1 cellular context compared by ENCODE assay signal in the genomic region with DNA sequence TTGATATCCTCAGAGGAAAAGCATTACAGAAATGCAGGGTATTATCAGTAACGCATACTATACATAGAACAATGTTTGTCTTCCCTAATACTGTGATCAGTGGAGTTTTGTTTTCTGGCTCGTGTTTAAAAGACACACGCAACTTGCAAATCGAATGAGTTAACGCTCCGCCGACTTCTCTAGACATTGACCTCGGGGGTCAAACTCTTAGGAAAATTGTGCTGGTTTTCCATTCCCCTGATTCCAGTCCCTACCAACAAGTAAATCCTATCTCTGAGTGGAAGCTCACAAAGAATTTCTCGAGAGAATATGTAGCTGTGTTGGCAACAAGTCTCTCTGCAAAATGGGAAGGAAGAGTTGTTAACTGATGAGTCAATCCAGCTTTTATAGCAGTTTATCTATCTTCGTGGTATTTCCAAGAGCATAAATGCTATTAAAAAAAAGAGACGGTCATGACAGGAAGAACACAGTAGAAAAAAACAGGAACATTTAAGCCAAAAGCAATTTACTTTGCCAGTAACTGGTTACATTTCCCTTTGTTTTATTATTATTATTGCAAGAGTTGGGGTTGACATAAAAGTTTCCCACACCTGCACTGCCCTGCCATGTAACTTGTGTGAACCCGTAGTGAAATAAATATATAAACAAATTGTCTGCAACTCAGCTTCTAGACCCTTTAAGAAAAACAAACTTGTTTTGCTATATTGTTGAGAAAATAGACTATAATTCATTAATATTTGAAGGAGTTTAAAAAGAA.
A peak's percentile ranks its signal among the peaks of the same experiment; 100 is the strongest.
TF ChIP-seq lines count a peak whose summit lies in the region.

No MANE protein-coding gene starts in this region.

TF ChIP-seq in HepG2, 621 proteins besides CTCF, POLR2A, EP300 and RAD21 (continued from another document):
- no peak for TF ChIP-seq RBFOX2 (IDR thresholded peaks at IDR 0.05; ENCODE audit: low read depth, low read length)
- no peak; the same call in 1 of the 2 replicates for TF ChIP-seq SMAD3 (CRISPR knock-in tag; IDR thresholded peaks at IDR 0.05)
- TF ChIP-seq, protein P1, sequence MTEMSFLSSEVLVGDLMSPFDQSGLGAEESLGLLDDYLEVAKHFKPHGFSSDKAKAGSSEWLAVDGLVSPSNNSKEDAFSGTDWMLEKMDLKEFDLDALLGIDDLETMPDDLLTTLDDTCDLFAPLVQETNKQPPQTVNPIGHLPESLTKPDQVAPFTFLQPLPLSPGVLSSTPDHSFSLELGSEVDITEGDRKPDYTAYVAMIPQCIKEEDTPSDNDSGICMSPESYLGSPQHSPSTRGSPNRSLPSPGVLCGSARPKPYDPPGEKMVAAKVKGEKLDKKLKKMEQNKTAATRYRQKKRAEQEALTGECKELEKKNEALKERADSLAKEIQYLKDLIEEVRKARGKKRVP (CRISPR knock-in tag; IDR thresholded peaks at IDR 0.05): peak in 1 of 2 experiments; percentile 43; a peak in 1 of 4 replicates
- TF ChIP-seq TARDBP (CRISPR knock-in tag; IDR thresholded peaks at IDR 0.05): no peak
- TF ChIP-seq ZNF652 (CRISPR knock-in tag; IDR thresholded peaks at IDR 0.05; ENCODE audit: borderline replicate concordance, low read depth): peak; percentile 79
- TF ChIP-seq, protein P2, sequence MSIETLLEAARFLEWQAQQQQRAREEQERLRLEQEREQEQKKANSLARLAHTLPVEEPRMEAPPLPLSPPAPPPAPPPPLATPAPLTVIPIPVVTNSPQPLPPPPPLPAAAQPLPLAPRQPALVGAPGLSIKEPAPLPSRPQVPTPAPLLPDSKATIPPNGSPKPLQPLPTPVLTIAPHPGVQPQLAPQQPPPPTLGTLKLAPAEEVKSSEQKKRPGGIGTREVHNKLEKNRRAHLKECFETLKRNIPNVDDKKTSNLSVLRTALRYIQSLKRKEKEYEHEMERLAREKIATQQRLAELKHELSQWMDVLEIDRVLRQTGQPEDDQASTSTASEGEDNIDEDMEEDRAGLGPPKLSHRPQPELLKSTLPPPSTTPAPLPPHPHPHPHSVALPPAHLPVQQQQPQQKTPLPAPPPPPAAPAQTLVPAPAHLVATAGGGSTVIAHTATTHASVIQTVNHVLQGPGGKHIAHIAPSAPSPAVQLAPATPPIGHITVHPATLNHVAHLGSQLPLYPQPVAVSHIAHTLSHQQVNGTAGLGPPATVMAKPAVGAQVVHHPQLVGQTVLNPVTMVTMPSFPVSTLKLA (IDR thresholded peaks at IDR 0.05): no peak
- TF ChIP-seq POGZ (CRISPR knock-in tag; IDR thresholded peaks at IDR 0.05): peak; percentile 46; the same call in 1 of the 2 replicates
- no peak for TF ChIP-seq SOX13 (IDR thresholded peaks at IDR 0.05)
- TF ChIP-seq SOX13 (CRISPR knock-in tag; conservative IDR thresholded peaks at IDR 0.05 in 1 of 2, IDR thresholded peaks at IDR 0.05 in 1 of 2): peak in 1 of 2 experiments; percentile 75; a peak in 2 of 4 replicates
- peak; percentile 35; the same call in 1 of the 2 replicates for TF ChIP-seq MED1 (CRISPR knock-in tag; IDR thresholded peaks at IDR 0.05)
- TF ChIP-seq, protein P3, sequence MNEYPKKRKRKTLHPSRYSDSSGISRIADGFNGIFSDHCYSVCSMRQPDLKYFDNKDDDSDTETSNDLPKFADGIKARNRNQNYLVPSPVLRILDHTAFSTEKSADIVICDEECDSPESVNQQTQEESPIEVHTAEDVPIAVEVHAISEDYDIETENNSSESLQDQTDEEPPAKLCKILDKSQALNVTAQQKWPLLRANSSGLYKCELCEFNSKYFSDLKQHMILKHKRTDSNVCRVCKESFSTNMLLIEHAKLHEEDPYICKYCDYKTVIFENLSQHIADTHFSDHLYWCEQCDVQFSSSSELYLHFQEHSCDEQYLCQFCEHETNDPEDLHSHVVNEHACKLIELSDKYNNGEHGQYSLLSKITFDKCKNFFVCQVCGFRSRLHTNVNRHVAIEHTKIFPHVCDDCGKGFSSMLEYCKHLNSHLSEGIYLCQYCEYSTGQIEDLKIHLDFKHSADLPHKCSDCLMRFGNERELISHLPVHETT (CRISPR knock-in tag; conservative IDR thresholded peaks at IDR 0.05): no peak
- peak; percentile 31; the same call in 1 of the 2 replicates for TF ChIP-seq HDAC2 (CRISPR knock-in tag; IDR thresholded peaks at IDR 0.05)
- TF ChIP-seq HNF4A (CRISPR knock-in tag; IDR thresholded peaks at IDR 0.05): peak; percentile 61
- TF ChIP-seq HNF4G (IDR thresholded peaks at IDR 0.05; ENCODE audit: borderline replicate concordance, low read depth, low read length): peak; percentile 44; the same call in 1 of the 2 replicates
- no peak for TF ChIP-seq HNF4G (CRISPR knock-in tag; IDR thresholded peaks at IDR 0.05; ENCODE audit: borderline replicate concordance, low read depth)
- no peak for TF ChIP-seq TCF12 (IDR thresholded peaks at IDR 0.05)
- no peak for TF ChIP-seq TCF12 (CRISPR knock-in tag; IDR thresholded peaks at IDR 0.05)
- TF ChIP-seq PTBP1 (IDR thresholded peaks at IDR 0.05; ENCODE audit: low read depth, low read length, poor library complexity, severe bottlenecking): no peak
- TF ChIP-seq, protein P4, sequence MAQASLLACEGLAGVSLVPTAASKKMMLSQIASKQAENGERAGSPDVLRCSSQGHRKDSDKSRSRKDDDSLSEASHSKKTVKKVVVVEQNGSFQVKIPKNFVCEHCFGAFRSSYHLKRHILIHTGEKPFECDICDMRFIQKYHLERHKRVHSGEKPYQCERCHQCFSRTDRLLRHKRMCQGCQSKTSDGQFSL (CRISPR knock-in tag; IDR thresholded peaks at IDR 0.05): no peak
- TF ChIP-seq KLF11 (CRISPR knock-in tag; IDR thresholded peaks at IDR 0.05): no peak
